ENCODE assay signal across 14 cellular contexts in genomic region chr10:103870503-103870902, GRCh38. TPM values are rescaled to one million over a fixed set of nuclear protein-coding genes. Genes with fewer than 3 reads are reported as not detected.
DNase-seq lines count a peak whose midpoint lies in the region; ATAC-seq, FAIRE-seq and TF ChIP-seq lines count a peak whose summit lies in the region.
"Had no signal": no experiment of that assay in that cellular context is flagged by ENCODE, and none has a peak within 500 bp of the region (broad histone marks: within the 10 kb centered on the region; RNA-seq: fewer than 3 reads in every experiment).

No MANE protein-coding gene starts in this region.

- H3K27me3 ChIP-seq in pancreas (no peaks in the 10 kb centered on the region), testis (no peaks in the 10 kb centered on the region)
- H3K27me3 ChIP-seq: BLaER1 had no signal

- no peak for TF ChIP-seq POLR2A in NB4 (IDR thresholded peaks at IDR 0.05; ENCODE audit: extremely low read depth, insufficient read length)
- TF ChIP-seq POLR2A in testis (IDR thresholded peaks at IDR 0.05): no peak

- TF ChIP-seq CTCF in AG10803 (conservative IDR thresholded peaks at IDR 0.05; ENCODE audit: low read length) (no peak; the same call in 1 of the 2 replicates), NB4 (IDR thresholded peaks at IDR 0.05; ENCODE audit: low read depth, low read length) (no peak), choroid plexus epithelial cell (conservative IDR thresholded peaks at IDR 0.05; ENCODE audit: low read depth, low read length) (peak; percentile 32), pancreas (IDR thresholded peaks at IDR 0.05) (no peak), testis (IDR thresholded peaks at IDR 0.05) (no peak)

- H3K27ac ChIP-seq in pancreas (no peak overlapping the region), testis (no peak overlapping the region)
- H3K27ac ChIP-seq: BLaER1 had no signal

- H3K4me1 ChIP-seq in pancreas: no peaks in the 10 kb centered on the region
- no peaks in the 10 kb centered on the region for H3K4me1 ChIP-seq in testis

- ATAC-seq in pancreas (no peak), HG02870 (IDR thresholded peaks at IDR 0.05; ENCODE audit: unreplicated experiment) (no peak)

- WGBS in pancreas, 2 donors: 85 to 90% methylated on average over 8 of the region's 8 CpGs
- whole genome bisulfite sequencing in testis, 2 donors: 71 to 78% methylated on average over 8 of the region's 8 CpGs

- no peak for FAIRE-seq in pancreas (lab: Jason Lieb, UNC)

- H3K9me3 ChIP-seq in pancreas: no peaks in the 10 kb centered on the region
- no peaks in the 10 kb centered on the region for H3K9me3 ChIP-seq in testis

- H3K4me3 ChIP-seq in AG10803 (ENCODE audit: low read length): no peak overlapping the region
- no peak overlapping the region for H3K4me3 ChIP-seq in NB4 (ENCODE audit: low read depth, low read length)
- H3K4me3 ChIP-seq in choroid plexus epithelial cell (ENCODE audit: low read depth, low read length): no peak overlapping the region
- H3K4me3 ChIP-seq in pancreas: no peak overlapping the region
- H3K4me3 ChIP-seq in testis: no peak overlapping the region
- H3K4me3 ChIP-seq: BLaER1 had no signal

- H3K36me3 ChIP-seq in pancreas: no peaks in the 10 kb centered on the region
- no peaks in the 10 kb centered on the region for H3K36me3 ChIP-seq in testis (ENCODE audit: low read depth, missing control alignments)
- H3K36me3 ChIP-seq: BLaER1 had no signal

- peak; percentile 74 for DNase-seq in AG10803 (ENCODE audit: low read depth)
- DNase-seq in NB4 (ENCODE audit: low read depth): peak; percentile 45
- peak; percentile 67 for DNase-seq in choroid plexus epithelial cell (ENCODE audit: low read depth)
- peak; percentile 50 for DNase-seq in myocyte (ENCODE audit: low read depth)
- no peak for DNase-seq in pancreas
- no peak for DNase-seq in testis
- no peak for DNase-seq in NCI-H1105 (lab: John Stamatoyannopoulos, UW)
- DNase-seq: activated naive CD4-positive, alpha-beta T cell treated with anti-CD3 and anti-CD28 coated beads, Interleukin-2, amount 10 ng/mL, durations not matched to agents 7 days and 5 days; left cardiac atrium; OCI-M1; stimulated activated CD4-positive, alpha-beta T cell treated with anti-CD3 and anti-CD28 coated beads, Interleukin-12 subunit alpha, Interleukin-12 subunit beta, amount 100 ng/mL, for 4 hours; T-helper 2 cell had no signal

- intact Hi-C loops in pancreas (cut with DNase I) (loop anchor here (5.0 to 10.0 kb wide), 3 partner anchors 158 to 256 kb away; no protein-coding TSS in a partner anchor), testis (cut with DNase I; ENCODE audit: low total_unique reads) (no loop called here)

RNA-seq across cellular contexts. Expression of gene SH3PXD2A, which starts 15.1 kb away (rescaled TPM):
- total RNA-seq in myocyte: 38.8 and 48.5 TPM in 2 replicates
- 158 TPM for polyA plus RNA-seq in myocyte (2012)
- total RNA-seq in pancreas: 10 to 100 TPM in 1 of 6 donors, 1 to 10 TPM in 5; 3.9 to 16.4 (median 6.7) TPM
- polyA plus RNA-seq in pancreas: 10 to 100 TPM in 1 of 2 donors, 1 to 10 TPM in 1; 8.1 to 10.6 TPM
- 10 to 100 TPM; 10.8 to 12.0 TPM for total RNA-seq in testis
- 12.1 TPM for polyA plus RNA-seq in testis (ENCODE audit: insufficient read depth, low read depth, low replicate concordance)

RNA-seq across cellular contexts. Expression of gene STN1, which starts 47.5 kb away (rescaled TPM):
- total RNA-seq in myocyte (51.2 and 77.2 TPM in 2 replicates), pancreas (10 to 100 TPM; 11.9 to 15.9 (median 13.8) TPM), testis (10 to 100 TPM; 48.2 to 50.5 TPM)
- polyA plus RNA-seq in myocyte (2012): 32.0 TPM
- polyA plus RNA-seq in pancreas (10 to 100 TPM in 1 of 2 donors, 1 to 10 TPM in 1; 7.0 to 11.9 TPM), testis (ENCODE audit: insufficient read depth, low read depth, low replicate concordance) (50.1 TPM)

Comparison
In these comparisons a context has a peak if more than half of its experiments do, and no peak if none do; other contexts are left out.
1. DNase-seq: peak in AG10803 (single experiment), NB4 (single experiment), choroid plexus epithelial cell (single experiment) and myocyte (single experiment); none in pancreas (0 of 6), testis (single experiment) and NCI-H1105 (single experiment).